In the genomic region with DNA sequence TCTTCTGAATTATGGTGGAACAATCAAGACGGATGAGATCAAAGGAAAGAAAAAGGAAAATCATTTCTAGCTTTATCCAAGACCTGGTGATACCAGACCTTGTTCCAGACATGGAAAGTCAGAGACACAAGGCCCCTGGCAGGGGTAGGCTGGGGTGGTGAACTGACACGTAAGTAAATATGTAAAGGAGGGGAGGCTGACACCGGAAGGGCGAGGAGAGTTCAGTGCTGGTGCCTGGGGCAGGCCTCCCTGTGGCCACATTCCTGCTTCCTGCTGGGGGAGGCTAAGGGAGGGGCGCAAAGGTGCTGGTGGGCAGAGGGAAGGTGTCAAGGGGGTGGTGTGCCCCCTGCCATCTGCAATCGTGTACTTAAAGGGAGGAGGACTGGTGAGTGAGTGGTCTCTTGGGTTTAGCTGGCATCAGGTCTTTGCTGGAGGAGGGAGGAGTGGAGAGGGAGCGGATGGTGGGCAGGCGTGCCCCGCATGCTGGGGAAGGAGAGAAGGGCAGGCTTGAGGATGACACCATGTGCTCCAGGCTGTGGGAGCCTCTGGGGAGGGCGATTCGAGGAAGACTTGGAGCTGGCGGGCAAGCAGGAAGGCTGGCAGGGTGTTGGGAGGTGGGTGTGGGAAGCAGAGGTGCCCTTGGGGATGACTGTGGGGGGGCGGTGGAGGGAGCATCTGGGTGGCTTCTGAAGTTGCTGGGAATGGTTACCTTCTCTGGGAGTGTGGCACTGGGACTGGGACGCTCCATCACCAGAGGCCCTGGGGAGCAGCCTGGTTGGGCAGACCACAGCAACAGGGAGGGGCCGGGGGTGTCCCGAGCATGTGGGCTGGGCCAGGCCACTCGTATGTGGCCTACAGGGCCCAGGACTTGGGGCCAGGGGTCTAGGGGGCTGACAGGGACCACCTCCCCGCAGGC, we compare ENCODE assay signal across 8 cellular contexts. TPM values are rescaled to one million over a fixed set of nuclear protein-coding genes. Genes with fewer than 3 reads are reported as not detected.
DNase-seq lines count a peak whose midpoint lies in the region; ATAC-seq and TF ChIP-seq lines count a peak whose summit lies in the region.

No MANE protein-coding gene starts in this region.

- H3K27ac Mint-ChIP-seq in activated T-helper 2 cell treated with anti-CD3 and anti-CD28 coated beads, Interferon-gamma antibody, Interleukin-2, Interleukin-4, amounts not matched to agents 10 μg/mL and 5 μg/mL and 100 μg/mL, durations not matched to agents 14 hours and 24 hours and 36 hours, result peak overlapping the region; percentile 99

- peak overlapping the region; percentile 78 for H3K27ac ChIP-seq in cardiac muscle cell
- peak overlapping the region; percentile 62 to 72 for H3K27ac ChIP-seq in right atrium auricular region

- ATAC-seq in Right ventricle myocardium superior (ENCODE audit: poor library complexity) (no peak), HG03565 (IDR thresholded peaks at IDR 0.05; ENCODE audit: unreplicated experiment) (peak; percentile 41)

- H3K4me3 Mint-ChIP-seq in activated T-helper 2 cell treated with anti-CD3 and anti-CD28 coated beads, Interferon-gamma antibody, Interleukin-2, Interleukin-4, amounts not matched to agents 10 μg/mL and 5 μg/mL and 100 μg/mL, durations not matched to agents 14 hours and 24 hours and 36 hours (ENCODE audit: low read depth), result peak overlapping the region; percentile 98

- H3K4me3 ChIP-seq in cardiac muscle cell (no peak overlapping the region), right atrium auricular region (no peak overlapping the region)

- no peak for TF ChIP-seq CTCF in cardiac muscle cell (IDR thresholded peaks at IDR 0.05; ENCODE audit: low read depth, low read length)
- no peak for TF ChIP-seq CTCF in right atrium auricular region (IDR thresholded peaks at IDR 0.05)

- intact Hi-C loops in Right ventricle myocardium superior (cut with DNase I), result no loop called here
- intact Hi-C loops in activated T-helper 2 cell treated with anti-CD3 and anti-CD28 coated beads, Interferon-gamma antibody, Interleukin-2, Interleukin-4, amounts not matched to agents 10 μg/mL and 5 μg/mL and 100 μg/mL, durations not matched to agents 14 hours and 24 hours and 36 hours (cut with micrococcal nuclease), result no loop called here

- no peaks in the 10 kb centered on the region for H3K36me3 ChIP-seq in cardiac muscle cell
- no peaks in the 10 kb centered on the region for H3K36me3 ChIP-seq in right atrium auricular region

- H3K4me1 Mint-ChIP-seq in activated T-helper 2 cell treated with anti-CD3 and anti-CD28 coated beads, Interferon-gamma antibody, Interleukin-2, Interleukin-4, amounts not matched to agents 10 μg/mL and 5 μg/mL and 100 μg/mL, durations not matched to agents 14 hours and 24 hours and 36 hours (ENCODE audit: low read depth), result peaks cover 55% of the 10 kb centered on the region

- H3K4me1 ChIP-seq in cardiac muscle cell (ENCODE audit: low read depth) (peaks cover 18% of the 10 kb centered on the region), right atrium auricular region (peaks cover 0 to 53% of the 10 kb centered on the region in 2 donors)

- DNase-seq in cardiac muscle cell (ENCODE audit: low read depth in 1 of 2, low spot score in 1 of 2) (peak in 1 of 2 donors; percentile 85), Right ventricle myocardium superior (no peak), right atrium auricular region (ENCODE audit: low spot score) (no peak), AG08396 (ENCODE audit: low spot score) (no peak), HCEC 1CT (no peak)
- peak; percentile 40 for DNase-seq in activated T-helper 2 cell treated with anti-CD3 and anti-CD28 coated beads, Interferon-gamma antibody, Interleukin-2, Interleukin-4, amounts not matched to agents 10 μg/mL and 5 μg/mL and 100 μg/mL, durations not matched to agents 14 hours and 24 hours and 36 hours (ENCODE audit: low spot score)
- DNase-seq in stimulated activated CD4-positive, alpha-beta T cell treated with anti-CD3 and anti-CD28 coated beads, Interleukin-1b, Interleukin-23, amount 100 ng/mL, for 48 hours, result peak; percentile 66

- H3K9me3 ChIP-seq in cardiac muscle cell (ENCODE audit: low read depth) (no peaks in the 10 kb centered on the region), right atrium auricular region (no peaks in the 10 kb centered on the region)

- peaks cover 51% of the 10 kb centered on the region for H3K36me3 Mint-ChIP-seq in activated T-helper 2 cell treated with anti-CD3 and anti-CD28 coated beads, Interferon-gamma antibody, Interleukin-2, Interleukin-4, amounts not matched to agents 10 μg/mL and 5 μg/mL and 100 μg/mL, durations not matched to agents 14 hours and 24 hours and 36 hours (ENCODE audit: low read depth)

- H3K27me3 ChIP-seq in cardiac muscle cell (no peaks in the 10 kb centered on the region), right atrium auricular region (no peaks in the 10 kb centered on the region)

- no peaks in the 10 kb centered on the region for H3K27me3 Mint-ChIP-seq in activated T-helper 2 cell treated with anti-CD3 and anti-CD28 coated beads, Interferon-gamma antibody, Interleukin-2, Interleukin-4, amounts not matched to agents 10 μg/mL and 5 μg/mL and 100 μg/mL, durations not matched to agents 14 hours and 24 hours and 36 hours (ENCODE audit: low read depth)

- no peaks in the 10 kb centered on the region for H3K9me3 Mint-ChIP-seq in activated T-helper 2 cell treated with anti-CD3 and anti-CD28 coated beads, Interferon-gamma antibody, Interleukin-2, Interleukin-4, amounts not matched to agents 10 μg/mL and 5 μg/mL and 100 μg/mL, durations not matched to agents 14 hours and 24 hours and 36 hours

RNA-seq across cellular contexts. Expression of gene AFAP1, which starts 30.6 kb away (rescaled TPM):
- total RNA-seq in cardiac muscle cell, result 16.3 and 31.9 TPM in 2 replicates
- polyA plus RNA-seq in cardiac muscle cell, result 10.5 and 19.9 TPM in 2 replicates
- 6.2 TPM for total RNA-seq in Right ventricle myocardium superior
- total RNA-seq in activated T-helper 2 cell treated with anti-CD3 and anti-CD28 coated beads, Interferon-gamma antibody, Interleukin-2, Interleukin-4, amounts not matched to agents 10 μg/mL and 5 μg/mL and 100 μg/mL, durations not matched to agents 14 hours and 24 hours and 36 hours, result 53.7 and 57.6 TPM in 2 replicates
- 10 to 100 TPM; 16.2 to 27.2 TPM for total RNA-seq in right atrium auricular region

Comparison
In these comparisons a context has a peak if more than half of its experiments do, and no peak if none do; other contexts are left out.
1. DNase-seq: peak in activated T-helper 2 cell treated with anti-CD3 and anti-CD28 coated beads, Interferon-gamma antibody, Interleukin-2, Interleukin-4, amounts not matched to agents 10 μg/mL and 5 μg/mL and 100 μg/mL, durations not matched to agents 14 hours and 24 hours and 36 hours (single experiment) and stimulated activated CD4-positive, alpha-beta T cell treated with anti-CD3 and anti-CD28 coated beads, Interleukin-1b, Interleukin-23, amount 100 ng/mL, for 48 hours (single experiment); none in Right ventricle myocardium superior (single experiment), right atrium auricular region (single experiment), AG08396 (single experiment) and HCEC 1CT (single experiment).